ENCODE assay signal across 21 cellular contexts in genomic region chr3:184611606-184612304, GRCh38. TPM values are rescaled to one million over a fixed set of nuclear protein-coding genes. Genes with fewer than 3 reads are reported as not detected.
DNase-seq lines count a peak whose midpoint lies in the region; ATAC-seq and TF ChIP-seq lines count a peak whose summit lies in the region.
"Had no signal": no experiment of that assay in that cellular context is flagged by ENCODE, and none has a peak within 500 bp of the region (broad histone marks: within the 10 kb centered on the region; RNA-seq: fewer than 3 reads in every experiment).

No MANE protein-coding gene starts in this region.

- peaks cover 20% of the 10 kb centered on the region for H3K27me3 Mint-ChIP-seq in nephron (ENCODE audit: low read depth)
- H3K27me3 Mint-ChIP-seq in activated CD4-positive, alpha-beta memory T cell treated with anti-CD3 and anti-CD28 coated beads, Interleukin-2, amount 10 ng/mL, durations not matched to agents 7 days and 5 days = peaks cover 8% of the 10 kb centered on the region

- no peaks in the 10 kb centered on the region for H3K36me3 ChIP-seq in tibial nerve

- no peaks in the 10 kb centered on the region for H3K36me3 Mint-ChIP-seq in nephron (ENCODE audit: low read depth)
- H3K36me3 Mint-ChIP-seq in activated CD4-positive, alpha-beta memory T cell treated with anti-CD3 and anti-CD28 coated beads, Interleukin-2, amount 10 ng/mL, durations not matched to agents 7 days and 5 days (ENCODE audit: low read depth) = no peaks in the 10 kb centered on the region

- H3K27ac Mint-ChIP-seq in nephron = peak overlapping the region; percentile 29 to 89 (median 69)
- no peak overlapping the region for H3K27ac Mint-ChIP-seq in activated CD4-positive, alpha-beta memory T cell treated with anti-CD3 and anti-CD28 coated beads, Interleukin-2, amount 10 ng/mL, durations not matched to agents 7 days and 5 days
- H3K27ac Mint-ChIP-seq: CD4-positive, alpha-beta T cell; H9 had no signal

- no peaks in the 10 kb centered on the region for H3K9me3 Mint-ChIP-seq in nephron
- H3K9me3 Mint-ChIP-seq in activated CD4-positive, alpha-beta memory T cell treated with anti-CD3 and anti-CD28 coated beads, Interleukin-2, amount 10 ng/mL, durations not matched to agents 7 days and 5 days = no peaks in the 10 kb centered on the region
- H3K9me3 Mint-ChIP-seq: CD4-positive, alpha-beta T cell; H9 had no signal

- no peaks in the 10 kb centered on the region for H3K27me3 ChIP-seq in right cardiac atrium (ENCODE audit: control insufficient read depth, insufficient read depth)
- H3K27me3 ChIP-seq in tibial nerve = no peaks in the 10 kb centered on the region

- TF ChIP-seq CTCF in fibroblast of mammary gland (conservative IDR thresholded peaks at IDR 0.05; ENCODE audit: control insufficient read depth, insufficient read depth, low read depth, low read length) (no peak), nephron (IDR thresholded peaks at IDR 0.05; ENCODE audit: unreplicated experiment in 3 of 3) (no peak), tibial nerve (IDR thresholded peaks at IDR 0.05) (no peak)

- WGBS in right cardiac atrium = 65% methylated on average over 8 of the region's 8 CpGs
- 48 to 55% methylated on average over 8 of the region's 8 CpGs for WGBS in tibial nerve, 2 donors

- no peak overlapping the region for H3K4me3 Mint-ChIP-seq in nephron
- no peak overlapping the region for H3K4me3 Mint-ChIP-seq in activated CD4-positive, alpha-beta memory T cell treated with anti-CD3 and anti-CD28 coated beads, Interleukin-2, amount 10 ng/mL, durations not matched to agents 7 days and 5 days
- H3K4me3 Mint-ChIP-seq: CD4-positive, alpha-beta T cell; H9 had no signal

- POLR2A ChIA-PET in activated CD4-positive, alpha-beta memory T cell treated with anti-CD3 and anti-CD28 coated beads, Interleukin-2, amount 10 ng/mL, durations not matched to agents 7 days and 5 days (lab: Charles Lee) = no interaction called here

- H3K4me1 ChIP-seq in right cardiac atrium (ENCODE audit: control insufficient read depth, insufficient read depth, low read length) = no peaks in the 10 kb centered on the region
- H3K4me1 ChIP-seq in tibial nerve = peaks cover 0 to 10% (median 0%) of the 10 kb centered on the region in 4 donors
- H3K4me1 ChIP-seq: Caco-2 had no signal

- TF ChIP-seq EP300 in tibial nerve (IDR thresholded peaks at IDR 0.05) = no peak

- peaks cover 44% of the 10 kb centered on the region for H3K4me1 Mint-ChIP-seq in nephron
- no peaks in the 10 kb centered on the region for H3K4me1 Mint-ChIP-seq in activated CD4-positive, alpha-beta memory T cell treated with anti-CD3 and anti-CD28 coated beads, Interleukin-2, amount 10 ng/mL, durations not matched to agents 7 days and 5 days

- no peak for TF ChIP-seq POLR2A in tibial nerve (IDR thresholded peaks at IDR 0.05)

- DNase-seq in right cardiac atrium = peak in 2 of 3 donors; percentile 46 to 67
- DNase-seq in left cardiac atrium = no peak
- peak; percentile 15 for DNase-seq in fibroblast of mammary gland (ENCODE audit: low read depth)
- DNase-seq in tibial nerve (ENCODE audit: low spot score in 2 of 2) = peak; percentile 33 to 76
- no peak for DNase-seq in OCI-M1 (lab: John Stamatoyannopoulos, UW)
- no peak for DNase-seq in activated CD4-positive, alpha-beta memory T cell treated with anti-CD3 and anti-CD28 coated beads, Interleukin-2, amount 10 ng/mL, durations not matched to agents 7 days and 5 days
- DNase-seq in NCI-H446 (lab: John Stamatoyannopoulos, UW) = no peak
- DNase-seq: Caco-2; CD4-positive, alpha-beta T cell; GF-D8; H9; Kasumi-1; MM.1S; NCI-H1092; NCI-H1436 treated with DMSO at 0.1 percent for 48 hours; NCI-H2081; NCI-H510A; NCI-H774; PC-3; RPMI8226 had no signal

- no peak overlapping the region for H3K4me3 ChIP-seq in right cardiac atrium (ENCODE audit: low read length)
- H3K4me3 ChIP-seq in fibroblast of mammary gland (ENCODE audit: control insufficient read depth, low read depth, low read length) = no peak overlapping the region
- H3K4me3 ChIP-seq in tibial nerve = no peak overlapping the region

- intact Hi-C loops in right cardiac atrium (cut with DNase I) = no loop called here
- intact Hi-C loops in left cardiac atrium (cut with DNase I) = no loop called here

- H3K9me3 ChIP-seq in right cardiac atrium (ENCODE audit: control insufficient read depth, low read length) (no peaks in the 10 kb centered on the region), tibial nerve (no peaks in the 10 kb centered on the region)
- H3K9me3 ChIP-seq: Caco-2 had no signal

- ATAC-seq in right cardiac atrium (no peak), left cardiac atrium (no peak)
- ATAC-seq: PC-3 had no signal

- CTCF ChIA-PET in activated CD4-positive, alpha-beta memory T cell treated with anti-CD3 and anti-CD28 coated beads, Interleukin-2, amount 10 ng/mL, durations not matched to agents 7 days and 5 days (lab: Charles Lee) = no interaction called here

- H3K27ac ChIP-seq in right cardiac atrium (ENCODE audit: low read length) = no peak overlapping the region
- H3K27ac ChIP-seq in tibial nerve = peak overlapping the region in 2 of 4 donors; percentile 51 to 63

RNA-seq across cellular contexts. Expression of gene EPHB3, which starts 50.2 kb away (rescaled TPM):
- total RNA-seq in right cardiac atrium (1 to 10 TPM; 1.3 to 3.4 (median 2.9) TPM), left cardiac atrium (1 to 10 TPM; 1.6 to 1.7 TPM), tibial nerve (10 to 100 TPM in 1 of 4 donors, 1 to 10 TPM in 3; 4.8 to 13.8 (median 5.9) TPM)
- polyA plus RNA-seq in right cardiac atrium = 0.52 TPM
- total RNA-seq in activated CD4-positive, alpha-beta memory T cell treated with anti-CD3 and anti-CD28 coated beads, Interleukin-2, amount 10 ng/mL, durations not matched to agents 7 days and 5 days = under 1 TPM; 0.20 to 0.71 TPM

Comparison
In these comparisons a context has a peak if more than half of its experiments do, and no peak if none do; other contexts are left out.
1. DNase-seq: peak in right cardiac atrium (2 of 3), fibroblast of mammary gland (single experiment) and tibial nerve (2 of 2); none in left cardiac atrium (single experiment), OCI-M1 (single experiment), activated CD4-positive, alpha-beta memory T cell treated with anti-CD3 and anti-CD28 coated beads, Interleukin-2, amount 10 ng/mL, durations not matched to agents 7 days and 5 days (single experiment) and NCI-H446 (0 of 2).